Comparison of ENCODE assay signal across 22 cellular contexts in the genomic region with DNA sequence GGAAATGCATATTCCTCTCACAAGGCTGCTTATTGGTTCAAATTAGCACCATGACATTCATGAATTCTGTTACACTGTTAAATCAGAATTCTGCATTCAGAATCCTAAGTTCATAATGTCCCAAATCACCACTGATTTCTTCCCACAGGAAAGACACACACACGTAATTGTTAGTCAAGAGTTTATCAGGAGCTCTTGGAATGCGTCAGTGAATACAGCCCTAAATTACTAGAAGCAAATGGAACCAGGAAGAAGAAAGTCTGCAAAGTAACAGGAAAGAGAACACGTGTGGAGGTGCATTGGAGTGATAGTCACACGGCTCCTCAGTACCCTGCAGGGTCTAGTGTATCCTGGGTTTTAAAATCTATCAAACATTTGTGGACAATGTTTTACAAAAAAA.
DNase-seq lines count a peak whose midpoint lies in the region; ATAC-seq and TF ChIP-seq lines count a peak whose summit lies in the region.
"Had no signal": no experiment of that assay in that cellular context is flagged by ENCODE, and none has a peak within 500 bp of the region (broad histone marks: within the 10 kb centered on the region; RNA-seq: fewer than 3 reads in every experiment).

No MANE protein-coding gene starts in this region.

- H3K4me2 ChIP-seq in GM23248 (ENCODE audit: unreplicated experiment), result no peak overlapping the region
- H3K4me2 ChIP-seq in PC-3 (ENCODE audit: low read length), result no peak overlapping the region
- H3K4me2 ChIP-seq in neuronal stem cell (ENCODE audit: insufficient read depth, low read length, poor library complexity, severe bottlenecking), result no peak overlapping the region

- ATAC-seq in PC-3 (peak; percentile 38), foreskin keratinocyte (peak; percentile 61)
- no peak for ATAC-seq in activated CD8-positive, alpha-beta T cell treated with anti-CD3 and anti-CD28 coated beads for 36 hours

- no peak overlapping the region for H2BK12ac ChIP-seq in neuronal stem cell (ENCODE audit: low read length)

- no TSS peak for BruUV-seq in PC-3 (replicated peaks; lab: Mats Ljungman, UMichigan)

- DNase-seq in GM23248 (no peak), PC-3 (peak; percentile 39), dermis blood vessel endothelial cell (peak; percentile 27), foreskin keratinocyte (peak in 1 of 2 donors; percentile 55), neuronal stem cell (ENCODE audit: low spot score) (no peak), NCI-H748 (lab: John Stamatoyannopoulos, UW; ENCODE audit: unreplicated experiment) (no peak)
- no peak for DNase-seq in activated CD8-positive, alpha-beta T cell treated with anti-CD3 and anti-CD28 coated beads for 36 hours
- DNase-seq: CD4-positive, alpha-beta T cell; COR-L47; DMS 273 treated with DMSO at 0.1 percent for 48 hours; DMS79 treated with DMSO at 0.1 percent for 48 hours; H9; KG1; NCI-H1105 treated with DMSO at 0.1 percent for 48 hours; NCI-H1694; NCI-H2081; NCI-H2171; NCI-H524 treated with DMSO at 0.1 percent for 48 hours; OCI-M1; SHP77 had no signal

- WGBS in GM23248 (ENCODE audit: low coverage in 1 of 2, low lambda C conversion rate in 2 of 2, missing lambda C conversion rate in 2 of 2), 2 experiments, result 31 to 37% methylated on average over 4 of the region's 4 CpGs
- WGBS in neuronal stem cell (ENCODE audit: extremely low coverage in 2 of 2, insufficient read length in 2 of 2, insufficient replicate concordance in 1 of 2), 2 donors, result no CpG with 5 or more reads among the region's 4 CpGs

- H3K27me3 ChIP-seq in GM23248 (replicated peaks; ENCODE audit: insufficient read depth), result no peaks in the 10 kb centered on the region; the same call in 1 of the 2 replicates
- no peaks in the 10 kb centered on the region for H3K27me3 ChIP-seq in PC-3 (ENCODE audit: low read length)
- no peaks in the 10 kb centered on the region for H3K27me3 ChIP-seq in foreskin keratinocyte
- no peaks in the 10 kb centered on the region for H3K27me3 ChIP-seq in neuronal stem cell (ENCODE audit: control insufficient read depth in 3 of 3, insufficient read depth in 3 of 3, low read depth in 1 of 3, low read length in 3 of 3)

- H3K27ac ChIP-seq in GM23248 (no peak overlapping the region), PC-3 (ENCODE audit: low read length) (no peak overlapping the region), foreskin keratinocyte (no peak overlapping the region), neuronal stem cell (replicated peaks; ENCODE audit: low read length) (no peak overlapping the region)
- H3K27ac ChIP-seq: HL-60, SK-N-MC had no signal

- in situ Hi-C loops in GM23248 (cut with MboI), result no loop called here

- H3K79me2 ChIP-seq in GM23248 (ENCODE audit: insufficient read depth), result no peaks in the 10 kb centered on the region
- H3K79me2 ChIP-seq in PC-3 (ENCODE audit: low read length), result no peaks in the 10 kb centered on the region

- no peak overlapping the region for H2BK15ac ChIP-seq in neuronal stem cell (ENCODE audit: low read length)

- H3K14ac ChIP-seq in neuronal stem cell (ENCODE audit: low read length), result no peak overlapping the region

- H3K27ac Mint-ChIP-seq in activated CD8-positive, alpha-beta T cell treated with anti-CD3 and anti-CD28 coated beads for 36 hours, result no peak overlapping the region
- H3K27ac Mint-ChIP-seq: CD4-positive, alpha-beta T cell; H9 had no signal

- no peak overlapping the region for H2AK5ac ChIP-seq in neuronal stem cell (ENCODE audit: low read depth, low read length)

- H4K20me1 ChIP-seq in GM23248 (ENCODE audit: insufficient read depth) (no peaks in the 10 kb centered on the region), PC-3 (ENCODE audit: low read length) (no peaks in the 10 kb centered on the region)

- no peaks in the 10 kb centered on the region for H3K27me3 Mint-ChIP-seq in activated CD8-positive, alpha-beta T cell treated with anti-CD3 and anti-CD28 coated beads for 36 hours
- H3K27me3 Mint-ChIP-seq: CD4-positive, alpha-beta T cell had no signal

- H3F3A ChIP-seq in GM23248 (ENCODE audit: insufficient read depth), result no peaks in the 10 kb centered on the region
- no peaks in the 10 kb centered on the region for H3F3A ChIP-seq in PC-3 (ENCODE audit: low read length, unreplicated experiment)

- no peaks in the 10 kb centered on the region for H3K4me1 ChIP-seq in GM23248 (ENCODE audit: insufficient read depth)
- 0 out of 2 replicates have a peak, but pooled peaks cover 7% of the 10 kb centered on the region for H3K4me1 ChIP-seq in PC-3 (ENCODE audit: insufficient read depth, low read length)
- H3K4me1 ChIP-seq in foreskin keratinocyte, result no peaks in the 10 kb centered on the region
- H3K4me1 ChIP-seq in neuronal stem cell (ENCODE audit: control insufficient read depth in 2 of 2, insufficient read depth in 1 of 2, low read depth in 1 of 2, low read length in 2 of 2), result no peaks in the 10 kb centered on the region

- H3K4ac ChIP-seq in neuronal stem cell (ENCODE audit: low read length), result no peak overlapping the region

- H3K9me3 ChIP-seq in GM23248 (ENCODE audit: low read depth) (no peaks in the 10 kb centered on the region), PC-3 (ENCODE audit: low read length) (no peaks in the 10 kb centered on the region), neuronal stem cell (replicated peaks in 1 of 2; ENCODE audit: control insufficient read depth in 2 of 2, insufficient read depth in 1 of 2, low read depth in 1 of 2, low read length in 2 of 2) (peaks cover 0 to 2% of the 10 kb centered on the region in 2 donors)

- POLR2A ChIA-PET in PC-3 (lab: Charles Lee; ENCODE audit: unreplicated experiment), result interaction anchor here (0.6 kb wide), 1 partner anchor 136 kb away, joined by 12 read pairs; no protein-coding TSS in a partner anchor
- POLR2A ChIA-PET in activated CD8-positive, alpha-beta T cell treated with anti-CD3 and anti-CD28 coated beads for 36 hours (lab: Charles Lee), result no interaction called here

- no peaks in the 10 kb centered on the region for H3K9me3 Mint-ChIP-seq in activated CD8-positive, alpha-beta T cell treated with anti-CD3 and anti-CD28 coated beads for 36 hours
- H3K9me3 Mint-ChIP-seq: CD4-positive, alpha-beta T cell had no signal

- H3K4me3 ChIP-seq in GM23248 (no peak overlapping the region), PC-3 (ENCODE audit: low read length) (no peak overlapping the region), neuronal stem cell (ENCODE audit: low read length in 2 of 2) (no peak overlapping the region)
- H3K4me3 ChIP-seq: SK-N-MC had no signal

- no peak overlapping the region for H2BK120ac ChIP-seq in neuronal stem cell (ENCODE audit: low read depth, low read length)

- H4K8ac ChIP-seq in neuronal stem cell (ENCODE audit: low read depth, low read length), result no peak overlapping the region

- TF ChIP-seq CTCF in PC-3 (conservative IDR thresholded peaks at IDR 0.05; ENCODE audit: low read depth, low read length) (no peak), foreskin keratinocyte (conservative IDR thresholded peaks at IDR 0.05) (no peak)
- no peak for TF ChIP-seq CTCF in activated CD8-positive, alpha-beta T cell treated with anti-CD3 and anti-CD28 coated beads for 36 hours (IDR thresholded peaks at IDR 0.05)

- CTCF ChIA-PET in PC-3 (lab: Charles Lee), result interaction anchor here (0.6 kb wide), 1 partner anchor 17 kb away, joined by 11 read pairs; no protein-coding TSS in a partner anchor
- CTCF ChIA-PET in activated CD8-positive, alpha-beta T cell treated with anti-CD3 and anti-CD28 coated beads for 36 hours (lab: Charles Lee), result no interaction called here

- no peak overlapping the region for H3K9ac ChIP-seq in GM23248
- H3K9ac ChIP-seq in PC-3 (ENCODE audit: low read length), result no peak overlapping the region
- no peak overlapping the region for H3K9ac ChIP-seq in neuronal stem cell (ENCODE audit: low read depth, low read length, poor library complexity)

- no peak overlapping the region for H2BK5ac ChIP-seq in neuronal stem cell (ENCODE audit: low read length)

- H3K23ac ChIP-seq in neuronal stem cell (ENCODE audit: low read depth, low read length, poor library complexity), result no peak overlapping the region

- no peaks in the 10 kb centered on the region for H3K4me1 Mint-ChIP-seq in activated CD8-positive, alpha-beta T cell treated with anti-CD3 and anti-CD28 coated beads for 36 hours (ENCODE audit: low read depth)
- H3K4me1 Mint-ChIP-seq: H9 had no signal

- H3K18ac ChIP-seq in neuronal stem cell (ENCODE audit: low read length), result no peak overlapping the region

- H3K9me2 ChIP-seq in GM23248 (ENCODE audit: insufficient read depth), result no peaks in the 10 kb centered on the region; the same call in 1 of the 2 replicates
- no peaks in the 10 kb centered on the region for H3K9me2 ChIP-seq in PC-3 (replicated peaks; ENCODE audit: low read length)

- no peak overlapping the region for H4K91ac ChIP-seq in neuronal stem cell (ENCODE audit: low read depth, low read length, poor library complexity)

- peaks cover 2% of the 10 kb centered on the region for H3K36me3 Mint-ChIP-seq in activated CD8-positive, alpha-beta T cell treated with anti-CD3 and anti-CD28 coated beads for 36 hours (ENCODE audit: low read depth)

- H3K79me1 ChIP-seq in neuronal stem cell (ENCODE audit: low read depth, low read length), result no peaks in the 10 kb centered on the region

- H3K36me3 ChIP-seq in GM23248 (ENCODE audit: low read depth) (no peaks in the 10 kb centered on the region), PC-3 (ENCODE audit: low read depth, low read length) (no peaks in the 10 kb centered on the region; the same call in 1 of the 2 replicates), neuronal stem cell (replicated peaks in 1 of 2; ENCODE audit: control insufficient read depth in 2 of 2, insufficient read depth in 2 of 2, low read length in 2 of 2) (no peaks in the 10 kb centered on the region)

- no peak overlapping the region for H3K4me3 Mint-ChIP-seq in activated CD8-positive, alpha-beta T cell treated with anti-CD3 and anti-CD28 coated beads for 36 hours
- H3K4me3 Mint-ChIP-seq: CD4-positive, alpha-beta T cell; H9 had no signal

- H2AFZ ChIP-seq in GM23248 (peak overlapping the region; percentile 30; the same call in 1 of the 2 replicates), PC-3 (ENCODE audit: low read length) (0 out of 2 replicates have a peak overlapping the region, but pooled peaks have one; percentile 15), neuronal stem cell (ENCODE audit: low read length) (no peak overlapping the region)

- intact Hi-C loops in PC-3 (cut with micrococcal nuclease), result no loop called here
- intact Hi-C loops in activated CD8-positive, alpha-beta T cell treated with anti-CD3 and anti-CD28 coated beads for 36 hours (cut with micrococcal nuclease), result no loop called here

Comparison
In these comparisons a context has a peak if more than half of its experiments do, and no peak if none do; other contexts are left out.
1. DNase-seq: peak in PC-3 (single experiment) and dermis blood vessel endothelial cell (single experiment); none in GM23248 (single experiment), neuronal stem cell (single experiment), activated CD8-positive, alpha-beta T cell treated with anti-CD3 and anti-CD28 coated beads for 36 hours (single experiment) and NCI-H748 (single experiment).